27 cellular contexts compared by ENCODE assay signal in genomic region chr11:70100791-70101190, GRCh38. TPM values are rescaled to one million over a fixed set of nuclear protein-coding genes. Genes with fewer than 3 reads are reported as not detected.
"Had no signal": no experiment of that assay in that cellular context is flagged by ENCODE, and none has a peak within 500 bp of the region (broad histone marks: within the 10 kb centered on the region; RNA-seq: fewer than 3 reads in every experiment).

No MANE protein-coding gene starts in this region.

- H3K36me3 Mint-ChIP-seq: mesothelial cell of epicardium, naive B cell had no signal

- DNase-seq: colonic mucosa; cortex of kidney; effector CD8-positive, alpha-beta T cell; effector memory CD8-positive, alpha-beta T cell; endodermal cell; erythroblast; esophagus squamous epithelium; foreskin fibroblast; foreskin melanocyte; gastrocnemius medialis; glutamatergic neuron; head of caudate nucleus; heart right ventricle; hippocampal formation; left cardiac atrium; lower lobe of right lung; mesenchymal stem cell; naive B cell had no signal

- H3K27me3 ChIP-seq: colonic mucosa, gastrocnemius medialis, heart right ventricle had no signal

- H3K4me1 ChIP-seq: colonic mucosa, esophagus squamous epithelium, left lung, lower lobe of right lung had no signal

- H3K27ac ChIP-seq: colonic mucosa, epithelial cell of prostate, esophagus squamous epithelium, left lung, lower lobe of right lung had no signal

- H3K36me3 ChIP-seq: colonic mucosa, esophagus squamous epithelium, gastrocnemius medialis, left lung, lower lobe of right lung had no signal

- H3K27me3 Mint-ChIP-seq: dendritic cell treated with granulocyte-macrophage colony-stimulating factor and Interleukin-4, amounts not matched to agents 40 ng/mL and 50 ng/mL, for 4 days had no signal

- H3K4me3 ChIP-seq: colonic mucosa, esophagus squamous epithelium, gastrocnemius medialis, heart right ventricle, left lung, lower lobe of right lung, mucosa of descending colon had no signal

- ATAC-seq: effector memory CD8-positive, alpha-beta T cell; esophagus mucosa; gastrocnemius medialis; heart right ventricle; left cardiac atrium; left lung; lower lobe of right lung; mucosa of descending colon had no signal

- H3K4me1 Mint-ChIP-seq: naive B cell had no signal

- H3K9me3 ChIP-seq: colonic mucosa, esophagus squamous epithelium, gastrocnemius medialis, heart right ventricle, left lung, lower lobe of right lung, mucosa of descending colon had no signal

- H3K4me3 Mint-ChIP-seq: dendritic cell treated with granulocyte-macrophage colony-stimulating factor and Interleukin-4, amounts not matched to agents 40 ng/mL and 50 ng/mL, for 4 days; effector memory CD8-positive, alpha-beta T cell; endodermal cell; mesothelial cell of epicardium; naive B cell had no signal

- H3K9me3 Mint-ChIP-seq: dendritic cell treated with granulocyte-macrophage colony-stimulating factor and Interleukin-4, amounts not matched to agents 40 ng/mL and 50 ng/mL, for 4 days; effector memory CD8-positive, alpha-beta T cell; endodermal cell had no signal

- H3K27ac Mint-ChIP-seq: dendritic cell treated with granulocyte-macrophage colony-stimulating factor and Interleukin-4, amounts not matched to agents 40 ng/mL and 50 ng/mL, for 4 days; effector memory CD8-positive, alpha-beta T cell; endodermal cell; mesothelial cell of epicardium; naive B cell had no signal

RNA-seq across cellular contexts. Expression of gene ANO1, which starts 22.7 kb away (rescaled TPM):
- total RNA-seq: dermis microvascular lymphatic vessel endothelial cell, lung microvascular endothelial cell, myocyte had no signal
